33 cellular contexts compared by ENCODE assay signal in genomic region chr1:42601472-42601871, GRCh38. TPM values are rescaled to one million over a fixed set of nuclear protein-coding genes. Genes with fewer than 3 reads are reported as not detected.
DNase-seq lines count a peak whose midpoint lies in the region; ATAC-seq and TF ChIP-seq lines count a peak whose summit lies in the region.
"Had no signal": no experiment of that assay in that cellular context is flagged by ENCODE, and none has a peak within 500 bp of the region (broad histone marks: within the 10 kb centered on the region; RNA-seq: fewer than 3 reads in every experiment).

No MANE protein-coding gene starts in this region.

- H3K36me3 ChIP-seq in BLaER1, result 0 out of 2 replicates have a peak, but pooled peaks cover 4% of the 10 kb centered on the region
- H3K36me3 ChIP-seq in BLaER1 treated with 17β-estradiol and CSF1 and Interleukin-3, amounts not matched to agents 10 nM and 100 nM, result peaks cover 0 to 11% (median 4%) of the 10 kb centered on the region in 11 experiments; a peak in 2 of 22 replicates
- H3K36me3 ChIP-seq in HEK293 (ENCODE audit: control insufficient read depth in 2 of 2, insufficient read depth in 1 of 2, low read length in 2 of 2), result no peaks in the 10 kb centered on the region
- H3K36me3 ChIP-seq: BE2C had no signal

- peak overlapping the region; percentile 51 for H3K4me2 ChIP-seq in BLaER1
- H3K4me2 ChIP-seq in BLaER1 treated with 17β-estradiol and CSF1 and Interleukin-3, amounts not matched to agents 10 nM and 100 nM, result peak overlapping the region; percentile 2 to 82 (median 57); a peak in 21 of 22 replicates
- H3K4me2 ChIP-seq: A549 had no signal

- no peak overlapping the region for H3K4me3 Mint-ChIP-seq in activated T-cell treated with anti-CD3 and anti-CD28 coated beads, Interleukin-2, amount 50 U/mL, for 72 hours
- no peak overlapping the region for H3K4me3 Mint-ChIP-seq in activated T-cell treated with anti-CD3 and anti-CD28 coated beads, Interleukin-2, amount 50 U/mL, for 4 hours
- H3K4me3 Mint-ChIP-seq: B cell; CD14-positive monocyte; CD4-positive, alpha-beta memory T cell; CD4-positive, alpha-beta T cell; CD4-positive, CD25-positive, alpha-beta regulatory T cell; CD8-positive, alpha-beta memory T cell; CD8-positive, alpha-beta T cell had no signal

- no peak for TF ChIP-seq CTCF in HEK293 (tag by site-specific recombination; IDR thresholded peaks at IDR 0.05)
- TF ChIP-seq CTCF in coronary artery (IDR thresholded peaks at IDR 0.05), result no peak

- POLR2A ChIA-PET in HEK293 (lab: Yijun Ruan, JAX), result no interaction called here

- no peak for DNase-seq in activated T-cell treated with anti-CD3 and anti-CD28 coated beads, Interleukin-2, amount 50 U/mL, for 72 hours
- DNase-seq in activated T-cell treated with anti-CD3 and anti-CD28 coated beads, Interleukin-2, amount 50 U/mL, for 4 hours, result no peak
- DNase-seq in NCI-H1105 treated with DMSO at 0.1 percent for 48 hours (lab: John Stamatoyannopoulos, UW) (no peak), coronary artery (ENCODE audit: low spot score) (no peak)
- DNase-seq in activated effector memory CD4-positive, alpha-beta T cell treated with Interleukin-2 at 50 U/mL for 16 hours, result no peak
- DNase-seq: 8988T; ACHN; AML-193; BE2C; C1 segment of cervical spinal cord; Caco-2; Calu3; CD4-positive, alpha-beta memory T cell; CD4-positive, alpha-beta T cell; CD4-positive, CD25-positive, alpha-beta regulatory T cell; CD8-positive, alpha-beta memory T cell; CD8-positive, alpha-beta T cell; COR-L47; DMS 273 treated with DMSO at 0.1 percent for 48 hours; DMS153; DMS53; DMS79; DMS79 treated with DMSO at 0.1 percent for 48 hours; DND-41; EL had no signal

- H3K9me3 Mint-ChIP-seq in activated T-cell treated with anti-CD3 and anti-CD28 coated beads, Interleukin-2, amount 50 U/mL, for 72 hours, result peaks cover 5 to 13% of the 10 kb centered on the region in 2 donors
- H3K9me3 Mint-ChIP-seq in activated T-cell treated with anti-CD3 and anti-CD28 coated beads, Interleukin-2, amount 50 U/mL, for 4 hours, result peaks cover 18% of the 10 kb centered on the region

- H3K4me1 ChIP-seq in BLaER1 (peaks cover 24% of the 10 kb centered on the region), HEK293 (ENCODE audit: control insufficient read depth, insufficient read depth, low read length) (no peaks in the 10 kb centered on the region)
- peaks cover 10 to 27% (median 21%) of the 10 kb centered on the region in 10 experiments; a peak in 19 of 20 replicates for H3K4me1 ChIP-seq in BLaER1 treated with 17β-estradiol and CSF1 and Interleukin-3, amounts not matched to agents 10 nM and 100 nM
- H3K4me1 ChIP-seq: A549, BE2C, Caco-2 had no signal

- no peaks in the 10 kb centered on the region for H3K27me3 ChIP-seq in BLaER1
- no peaks in the 10 kb centered on the region for H3K27me3 ChIP-seq in BLaER1 treated with 17β-estradiol and CSF1 and Interleukin-3, amounts not matched to agents 10 nM and 100 nM
- H3K27me3 ChIP-seq: BE2C had no signal

- H3K36me3 Mint-ChIP-seq in activated T-cell treated with anti-CD3 and anti-CD28 coated beads, Interleukin-2, amount 50 U/mL, for 72 hours (ENCODE audit: insufficient read depth in 2 of 2), result peaks cover 5% of the 10 kb centered on the region in 2 donors
- no peaks in the 10 kb centered on the region for H3K36me3 Mint-ChIP-seq in activated T-cell treated with anti-CD3 and anti-CD28 coated beads, Interleukin-2, amount 50 U/mL, for 4 hours (ENCODE audit: insufficient read depth)
- H3K36me3 Mint-ChIP-seq: CD14-positive monocyte; CD4-positive, CD25-positive, alpha-beta regulatory T cell; CD8-positive, alpha-beta T cell had no signal

- H4K20me1 ChIP-seq in BLaER1, result no peaks in the 10 kb centered on the region
- H4K20me1 ChIP-seq in BLaER1 treated with 17β-estradiol and CSF1 and Interleukin-3, amounts not matched to agents 10 nM and 100 nM, result no peaks in the 10 kb centered on the region

- no peak overlapping the region for H3K9ac ChIP-seq in BLaER1
- no peak overlapping the region for H3K9ac ChIP-seq in BLaER1 treated with 17β-estradiol and CSF1 and Interleukin-3, amounts not matched to agents 10 nM and 100 nM

- H3K9me3 ChIP-seq in BLaER1 (peaks cover 38% of the 10 kb centered on the region), HEK293 (ENCODE audit: control insufficient read depth, insufficient read depth, low read depth, low read length) (no peaks in the 10 kb centered on the region)
- H3K9me3 ChIP-seq in BLaER1 treated with 17β-estradiol and CSF1 and Interleukin-3, amounts not matched to agents 10 nM and 100 nM (replicated peaks in 1 of 11), result peaks cover 35 to 47% (median 38%) of the 10 kb centered on the region in 11 experiments
- H3K9me3 ChIP-seq: A549, BE2C had no signal

- H3K27ac ChIP-seq in BLaER1 (peak overlapping the region; percentile 53; the same call in 1 of the 2 replicates), HEK293 (ENCODE audit: extremely low read depth, low read depth, low read length) (no peak overlapping the region), coronary artery (no peak overlapping the region)
- H3K27ac ChIP-seq in BLaER1 treated with 17β-estradiol and CSF1 and Interleukin-3, amounts not matched to agents 10 nM and 100 nM, result peak overlapping the region in 8 of 11 experiments; percentile 10 to 72 (median 65); a peak in 14 of 22 replicates
- H3K27ac ChIP-seq: 22Rv1, A549, C4-2B had no signal

- peak overlapping the region; percentile 31 for H3K27ac Mint-ChIP-seq in activated T-cell treated with anti-CD3 and anti-CD28 coated beads, Interleukin-2, amount 50 U/mL, for 72 hours
- H3K27ac Mint-ChIP-seq: B cell; CD4-positive, alpha-beta memory T cell; CD4-positive, alpha-beta T cell; CD4-positive, CD25-positive, alpha-beta regulatory T cell; CD8-positive, alpha-beta memory T cell; CD8-positive, alpha-beta T cell had no signal

- no peak for ATAC-seq in activated T-cell treated with anti-CD3 and anti-CD28 coated beads, Interleukin-2, amount 50 U/mL, for 72 hours (replicated peaks in 1 of 2)
- ATAC-seq in activated T-cell treated with anti-CD3 and anti-CD28 coated beads, Interleukin-2, amount 50 U/mL, for 4 hours, result no peak
- ATAC-seq: A549; CD8-positive, alpha-beta T cell had no signal

- CTCF ChIA-PET in HEK293 (lab: Yijun Ruan, JAX), result no interaction called here

- H3K4me1 Mint-ChIP-seq in activated T-cell treated with anti-CD3 and anti-CD28 coated beads, Interleukin-2, amount 50 U/mL, for 72 hours (ENCODE audit: low read depth), result no peaks in the 10 kb centered on the region
- no peaks in the 10 kb centered on the region for H3K4me1 Mint-ChIP-seq in activated T-cell treated with anti-CD3 and anti-CD28 coated beads, Interleukin-2, amount 50 U/mL, for 4 hours (ENCODE audit: low read depth)
- H3K4me1 Mint-ChIP-seq: B cell; CD4-positive, alpha-beta memory T cell; CD4-positive, CD25-positive, alpha-beta regulatory T cell; CD8-positive, alpha-beta memory T cell had no signal

- H3K4me3 ChIP-seq in BLaER1, result peak overlapping the region; percentile 15; the same call in 1 of the 2 replicates
- H3K4me3 ChIP-seq in BLaER1 treated with 17β-estradiol and CSF1 and Interleukin-3, amounts not matched to agents 10 nM and 100 nM, result peak overlapping the region in 6 of 10 experiments; percentile 18 to 47 (median 28); a peak in 6 of 20 replicates
- H3K4me3 ChIP-seq in HEK293 (ENCODE audit: low read depth, low read length), result no peak overlapping the region
- H3K4me3 ChIP-seq in coronary artery, result no peak overlapping the region
- H3K4me3 ChIP-seq: A549 had no signal

- H3K27me3 Mint-ChIP-seq in activated T-cell treated with anti-CD3 and anti-CD28 coated beads, Interleukin-2, amount 50 U/mL, for 72 hours (ENCODE audit: low read depth), result no peaks in the 10 kb centered on the region
- no peaks in the 10 kb centered on the region for H3K27me3 Mint-ChIP-seq in activated T-cell treated with anti-CD3 and anti-CD28 coated beads, Interleukin-2, amount 50 U/mL, for 4 hours (ENCODE audit: low read depth)
- H3K27me3 Mint-ChIP-seq: B cell; CD4-positive, alpha-beta T cell had no signal

TF ChIP-seq in HEK293, 187 proteins besides CTCF, POLR2A, EP300 and RAD21:
- TF ChIP-seq ZNF664 (tag by site-specific recombination; IDR thresholded peaks at IDR 0.05), result no peak
- TF ChIP-seq SCRT2 (tag by site-specific recombination; IDR thresholded peaks at IDR 0.05), result peak; percentile 91
- TF ChIP-seq SCRT1 (tag by site-specific recombination; IDR thresholded peaks at IDR 0.05; ENCODE audit: borderline replicate concordance), result peak; percentile 93

RNA-seq across cellular contexts. Expression of gene PPIH, which starts 56.8 kb away (rescaled TPM):
- 10 to 100 TPM; 74.2 to 89.9 TPM for total RNA-seq in activated T-cell treated with anti-CD3 and anti-CD28 coated beads, Interleukin-2, amount 50 U/mL, for 72 hours
- total RNA-seq in activated T-cell treated with anti-CD3 and anti-CD28 coated beads, Interleukin-2, amount 50 U/mL, for 4 hours, result 100 to 1,000 TPM in 2 of 3 donors, 10 to 100 TPM in 1; 97.4 to 122 (median 117) TPM

Comparison
In these comparisons a context has a peak if more than half of its experiments do, and no peak if none do; other contexts are left out.
1. H3K27ac ChIP-seq: peak in BLaER1 (single experiment) and BLaER1 treated with 17β-estradiol and CSF1 and Interleukin-3, amounts not matched to agents 10 nM and 100 nM (8 of 11); none in HEK293 (single experiment) and coronary artery (0 of 2).
2. H3K4me3 ChIP-seq: peak in BLaER1 (single experiment) and BLaER1 treated with 17β-estradiol and CSF1 and Interleukin-3, amounts not matched to agents 10 nM and 100 nM (6 of 10); none in HEK293 (single experiment) and coronary artery (single experiment).